ENCODE assay signal across 1 cellular context in genomic region chr7:28840515-28841125, GRCh38.
TF ChIP-seq lines count a peak whose summit lies in the region.

No MANE protein-coding gene starts in this region.

TF ChIP-seq in HCT116, 20 proteins besides CTCF, POLR2A, EP300 and RAD21 (continued from another document):
- TF ChIP-seq ZBTB33 (IDR thresholded peaks at IDR 0.05; ENCODE audit: extremely low read depth, insufficient replicate concordance, low read length) (no peak), ATF3 (IDR thresholded peaks at IDR 0.05) (no peak), SIN3A (IDR thresholded peaks at IDR 0.05; ENCODE audit: low read depth) (no peak), YY1 (IDR thresholded peaks at IDR 0.05; ENCODE audit: extremely low read depth, insufficient replicate concordance, low read depth, low read length) (no peak), EZH2 (IDR thresholded peaks at IDR 0.05) (no peak), CBX3 (IDR thresholded peaks at IDR 0.05; ENCODE audit: low read depth) (no peak), JUND (IDR thresholded peaks at IDR 0.05) (no peak), ZNF274 (IDR thresholded peaks at IDR 0.05; ENCODE audit: low read depth, low read length) (no peak), ZFX (IDR thresholded peaks at IDR 0.05) (no peak)
